Comparison of ENCODE assay signal across 1 cellular context in the genomic region with DNA sequence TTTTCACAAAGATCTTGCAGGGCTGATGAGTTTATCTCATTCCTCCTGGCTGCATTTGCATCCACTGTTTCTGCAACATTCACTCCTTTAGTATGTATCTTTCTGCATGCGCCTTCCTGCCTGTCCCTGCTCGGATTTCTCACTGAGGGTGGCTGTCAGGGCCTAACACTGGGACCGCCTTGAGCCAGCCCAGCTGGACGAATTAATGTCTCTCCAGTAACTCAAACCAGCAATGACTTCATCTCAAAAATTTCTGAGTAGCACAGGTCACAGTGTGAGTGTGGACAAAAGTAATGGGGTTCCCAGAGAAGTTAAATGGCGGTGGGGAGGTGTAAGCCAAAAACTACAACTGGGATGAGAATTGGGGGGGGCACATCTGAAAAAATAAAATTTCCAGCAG.
TF ChIP-seq lines count a peak whose summit lies in the region.

No MANE protein-coding gene starts in this region.

TF ChIP-seq in WTC11, 78 proteins besides CTCF, POLR2A, EP300 and RAD21 (continued from another document):
- TF ChIP-seq, protein P1, sequence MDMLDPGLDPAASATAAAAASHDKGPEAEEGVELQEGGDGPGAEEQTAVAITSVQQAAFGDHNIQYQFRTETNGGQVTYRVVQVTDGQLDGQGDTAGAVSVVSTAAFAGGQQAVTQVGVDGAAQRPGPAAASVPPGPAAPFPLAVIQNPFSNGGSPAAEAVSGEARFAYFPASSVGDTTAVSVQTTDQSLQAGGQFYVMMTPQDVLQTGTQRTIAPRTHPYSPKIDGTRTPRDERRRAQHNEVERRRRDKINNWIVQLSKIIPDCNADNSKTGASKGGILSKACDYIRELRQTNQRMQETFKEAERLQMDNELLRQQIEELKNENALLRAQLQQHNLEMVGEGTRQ (CRISPR knock-in tag; IDR thresholded peaks at IDR 0.05), result no peak
- TF ChIP-seq, protein P2, sequence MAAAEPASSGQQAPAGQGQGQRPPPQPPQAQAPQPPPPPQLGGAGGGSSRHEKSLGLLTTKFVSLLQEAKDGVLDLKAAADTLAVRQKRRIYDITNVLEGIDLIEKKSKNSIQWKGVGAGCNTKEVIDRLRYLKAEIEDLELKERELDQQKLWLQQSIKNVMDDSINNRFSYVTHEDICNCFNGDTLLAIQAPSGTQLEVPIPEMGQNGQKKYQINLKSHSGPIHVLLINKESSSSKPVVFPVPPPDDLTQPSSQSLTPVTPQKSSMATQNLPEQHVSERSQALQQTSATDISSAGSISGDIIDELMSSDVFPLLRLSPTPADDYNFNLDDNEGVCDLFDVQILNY (CRISPR knock-in tag; IDR thresholded peaks at IDR 0.05), result no peak
- TF ChIP-seq ZNF219 (CRISPR knock-in tag; IDR thresholded peaks at IDR 0.05; ENCODE audit: borderline replicate concordance) (no peak), NFATC4 (CRISPR knock-in tag; IDR thresholded peaks at IDR 0.05) (no peak), FOXJ3 (CRISPR knock-in tag; IDR thresholded peaks at IDR 0.05; ENCODE audit: borderline replicate concordance) (no peak), GABPB1 (CRISPR knock-in tag; IDR thresholded peaks at IDR 0.05) (no peak), PRRX2 (CRISPR knock-in tag; IDR thresholded peaks at IDR 0.05) (no peak), TP53 (CRISPR knock-in tag; IDR thresholded peaks at IDR 0.05) (no peak)
- TF ChIP-seq, protein P3, sequence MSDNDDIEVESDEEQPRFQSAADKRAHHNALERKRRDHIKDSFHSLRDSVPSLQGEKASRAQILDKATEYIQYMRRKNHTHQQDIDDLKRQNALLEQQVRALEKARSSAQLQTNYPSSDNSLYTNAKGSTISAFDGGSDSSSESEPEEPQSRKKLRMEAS (CRISPR knock-in tag; IDR thresholded peaks at IDR 0.05), result no peak
- TF ChIP-seq, protein P4, sequence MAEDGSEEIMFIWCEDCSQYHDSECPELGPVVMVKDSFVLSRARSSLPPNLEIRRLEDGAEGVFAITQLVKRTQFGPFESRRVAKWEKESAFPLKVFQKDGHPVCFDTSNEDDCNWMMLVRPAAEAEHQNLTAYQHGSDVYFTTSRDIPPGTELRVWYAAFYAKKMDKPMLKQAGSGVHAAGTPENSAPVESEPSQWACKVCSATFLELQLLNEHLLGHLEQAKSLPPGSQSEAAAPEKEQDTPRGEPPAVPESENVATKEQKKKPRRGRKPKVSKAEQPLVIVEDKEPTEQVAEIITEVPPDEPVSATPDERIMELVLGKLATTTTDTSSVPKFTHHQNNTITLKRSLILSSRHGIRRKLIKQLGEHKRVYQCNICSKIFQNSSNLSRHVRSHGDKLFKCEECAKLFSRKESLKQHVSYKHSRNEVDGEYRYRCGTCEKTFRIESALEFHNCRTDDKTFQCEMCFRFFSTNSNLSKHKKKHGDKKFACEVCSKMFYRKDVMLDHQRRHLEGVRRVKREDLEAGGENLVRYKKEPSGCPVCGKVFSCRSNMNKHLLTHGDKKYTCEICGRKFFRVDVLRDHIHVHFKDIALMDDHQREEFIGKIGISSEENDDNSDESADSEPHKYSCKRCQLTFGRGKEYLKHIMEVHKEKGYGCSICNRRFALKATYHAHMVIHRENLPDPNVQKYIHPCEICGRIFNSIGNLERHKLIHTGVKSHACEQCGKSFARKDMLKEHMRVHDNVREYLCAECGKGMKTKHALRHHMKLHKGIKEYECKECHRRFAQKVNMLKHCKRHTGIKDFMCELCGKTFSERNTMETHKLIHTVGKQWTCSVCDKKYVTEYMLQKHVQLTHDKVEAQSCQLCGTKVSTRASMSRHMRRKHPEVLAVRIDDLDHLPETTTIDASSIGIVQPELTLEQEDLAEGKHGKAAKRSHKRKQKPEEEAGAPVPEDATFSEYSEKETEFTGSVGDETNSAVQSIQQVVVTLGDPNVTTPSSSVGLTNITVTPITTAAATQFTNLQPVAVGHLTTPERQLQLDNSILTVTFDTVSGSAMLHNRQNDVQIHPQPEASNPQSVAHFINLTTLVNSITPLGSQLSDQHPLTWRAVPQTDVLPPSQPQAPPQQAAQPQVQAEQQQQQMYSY (CRISPR knock-in tag; IDR thresholded peaks at IDR 0.05), result no peak
- TF ChIP-seq, protein P5, sequence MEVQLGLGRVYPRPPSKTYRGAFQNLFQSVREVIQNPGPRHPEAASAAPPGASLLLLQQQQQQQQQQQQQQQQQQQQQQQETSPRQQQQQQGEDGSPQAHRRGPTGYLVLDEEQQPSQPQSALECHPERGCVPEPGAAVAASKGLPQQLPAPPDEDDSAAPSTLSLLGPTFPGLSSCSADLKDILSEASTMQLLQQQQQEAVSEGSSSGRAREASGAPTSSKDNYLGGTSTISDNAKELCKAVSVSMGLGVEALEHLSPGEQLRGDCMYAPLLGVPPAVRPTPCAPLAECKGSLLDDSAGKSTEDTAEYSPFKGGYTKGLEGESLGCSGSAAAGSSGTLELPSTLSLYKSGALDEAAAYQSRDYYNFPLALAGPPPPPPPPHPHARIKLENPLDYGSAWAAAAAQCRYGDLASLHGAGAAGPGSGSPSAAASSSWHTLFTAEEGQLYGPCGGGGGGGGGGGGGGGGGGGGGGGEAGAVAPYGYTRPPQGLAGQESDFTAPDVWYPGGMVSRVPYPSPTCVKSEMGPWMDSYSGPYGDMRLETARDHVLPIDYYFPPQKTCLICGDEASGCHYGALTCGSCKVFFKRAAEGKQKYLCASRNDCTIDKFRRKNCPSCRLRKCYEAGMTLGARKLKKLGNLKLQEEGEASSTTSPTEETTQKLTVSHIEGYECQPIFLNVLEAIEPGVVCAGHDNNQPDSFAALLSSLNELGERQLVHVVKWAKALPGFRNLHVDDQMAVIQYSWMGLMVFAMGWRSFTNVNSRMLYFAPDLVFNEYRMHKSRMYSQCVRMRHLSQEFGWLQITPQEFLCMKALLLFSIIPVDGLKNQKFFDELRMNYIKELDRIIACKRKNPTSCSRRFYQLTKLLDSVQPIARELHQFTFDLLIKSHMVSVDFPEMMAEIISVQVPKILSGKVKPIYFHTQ (CRISPR knock-in tag; IDR thresholded peaks at IDR 0.05), result no peak
TF ChIP-seq in WTC11: peak in this region for 0.
